In the genomic region with DNA sequence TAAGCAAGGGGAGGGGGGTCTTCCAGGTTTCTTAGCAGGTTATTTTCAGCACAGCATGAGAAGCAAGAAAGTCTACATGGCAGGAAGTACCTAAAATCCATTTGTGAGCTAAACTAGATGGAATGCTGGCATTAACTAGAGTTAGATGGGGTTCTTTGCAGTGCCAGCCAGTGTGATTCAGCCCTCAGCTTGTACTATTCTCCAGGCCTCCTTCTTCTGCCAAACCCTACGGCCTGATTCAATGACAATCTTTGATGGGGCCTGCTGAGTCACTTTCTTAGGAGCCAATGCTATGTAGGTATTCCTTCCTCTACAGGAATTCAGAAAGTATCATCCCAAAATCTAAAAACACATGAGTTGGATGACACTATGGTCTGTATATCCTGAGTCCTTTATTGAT, we compare ENCODE assay signal across 18 cellular contexts. TPM values are rescaled to one million over a fixed set of nuclear protein-coding genes. Genes with fewer than 3 reads are reported as not detected.
"Had no signal": no experiment of that assay in that cellular context is flagged by ENCODE, and none has a peak within 500 bp of the region (broad histone marks: within the 10 kb centered on the region; RNA-seq: fewer than 3 reads in every experiment).

No MANE protein-coding gene starts in this region.

RNA-seq across cellular contexts. Expression of a gene that starts 26.1 kb away (rescaled TPM):
- total RNA-seq: epithelial cell of proximal tubule; esophagus squamous epithelium; hepatocyte; kidney epithelial cell; liver; lung microvascular endothelial cell; mesenteric fat pad; mononuclear cell; naive thymus-derived CD8-positive, alpha-beta T cell; osteoblast; psoas muscle; right atrium auricular region; sigmoid colon; stomach; thyroid gland; uterus had no signal
- polyA plus RNA-seq: hepatocyte; liver; naive thymus-derived CD8-positive, alpha-beta T cell; neural cell; psoas muscle; sigmoid colon; small intestine; stomach had no signal
